Comparison of ENCODE assay signal across 15 cellular contexts in genomic region chr10:73039635-73040034, GRCh38. TPM values are rescaled to one million over a fixed set of nuclear protein-coding genes. Genes with fewer than 3 reads are reported as not detected.
DNase-seq lines count a peak whose midpoint lies in the region; ATAC-seq and TF ChIP-seq lines count a peak whose summit lies in the region.
"Had no signal": no experiment of that assay in that cellular context is flagged by ENCODE, and none has a peak within 500 bp of the region (broad histone marks: within the 10 kb centered on the region; RNA-seq: fewer than 3 reads in every experiment).

No MANE protein-coding gene starts in this region.

- no peak for TF ChIP-seq POLR2A in body of pancreas (IDR thresholded peaks at IDR 0.05)

- ATAC-seq in Right ventricle myocardium inferior (peak; percentile 79), body of pancreas (peak; percentile 33), aorta (ENCODE audit: low FRiP score) (peak; percentile 63)
- ATAC-seq: lower lobe of right lung had no signal

- H3K9me3 ChIP-seq in body of pancreas (no peaks in the 10 kb centered on the region), right atrium auricular region (no peaks in the 10 kb centered on the region), aorta (ENCODE audit: control insufficient read depth, low read length) (no peaks in the 10 kb centered on the region)
- H3K9me3 ChIP-seq: lower lobe of right lung, upper lobe of left lung had no signal

- H3K27ac ChIP-seq in body of pancreas (no peak overlapping the region), right atrium auricular region (peak overlapping the region; percentile 59 to 68), aorta (ENCODE audit: low read depth in 1 of 2, low read length in 2 of 2) (no peak overlapping the region)
- H3K27ac ChIP-seq: upper lobe of left lung had no signal

- H3K27me3 ChIP-seq in body of pancreas, result no peaks in the 10 kb centered on the region
- no peaks in the 10 kb centered on the region for H3K27me3 ChIP-seq in right atrium auricular region
- no peaks in the 10 kb centered on the region for H3K27me3 ChIP-seq in aorta (ENCODE audit: control insufficient read depth in 1 of 2, insufficient read depth in 2 of 2, low read length in 1 of 2)
- H3K27me3 ChIP-seq: upper lobe of left lung had no signal

- TF ChIP-seq CTCF in body of pancreas (IDR thresholded peaks at IDR 0.05) (no peak), right atrium auricular region (IDR thresholded peaks at IDR 0.05) (no peak)

- 79 to 85% methylated on average over 3 of the region's 3 CpGs for WGBS in body of pancreas, 2 donors
- WGBS in aorta, 2 donors, result 52 to 58% methylated on average over 3 of the region's 3 CpGs

- intact Hi-C loops in Right ventricle myocardium inferior (cut with DNase I), result no loop called here
- intact Hi-C loops in cardiac septum (cut with DNase I), result no loop called here
- intact Hi-C loops in body of pancreas (cut with DNase I), result no loop called here
- intact Hi-C loops in aorta (cut with DNase I), result no loop called here

- H3K36me3 ChIP-seq in body of pancreas (replicated peaks in 1 of 2; ENCODE audit: insufficient read depth in 1 of 2, low read depth in 2 of 2), result peaks cover 0 to 4% of the 10 kb centered on the region in 2 donors
- H3K36me3 ChIP-seq in right atrium auricular region, result peaks cover 27% of the 10 kb centered on the region
- no peaks in the 10 kb centered on the region for H3K36me3 ChIP-seq in aorta (ENCODE audit: control insufficient read depth in 1 of 2, insufficient read depth in 2 of 2, low read length in 1 of 2)

- H3K4me3 ChIP-seq in body of pancreas (no peak overlapping the region), right atrium auricular region (no peak overlapping the region), aorta (ENCODE audit: low read length in 2 of 2) (no peak overlapping the region)
- H3K4me3 ChIP-seq: lower lobe of right lung, upper lobe of left lung had no signal

- DNase-seq in Right ventricle myocardium inferior (ENCODE audit: missing footprints) (peak; percentile 27), cardiac septum (ENCODE audit: low spot score) (no peak), body of pancreas (no peak), right atrium auricular region (ENCODE audit: low spot score) (no peak), aorta (no peak), HPDE6-E6E7 (ENCODE audit: extremely low spot score) (no peak)
- DNase-seq in stimulated activated naive CD4-positive, alpha-beta T cell (lab: John Stamatoyannopoulos, UW), result no peak
- DNase-seq in stimulated activated CD8-positive, alpha-beta memory T cell treated with anti-CD3 and anti-CD28 coated beads, Interleukin-4, amount 100 ng/mL, for 48 hours, result no peak
- DNase-seq: 8988T; activated naive CD8-positive, alpha-beta T cell treated with anti-CD3 and anti-CD28 coated beads, Interleukin-2, amount 10 ng/mL, durations not matched to agents 7 days and 5 days; hippocampal formation; lower lobe of right lung; NCI-H2171 treated with DMSO at 0.1 percent for 48 hours; stimulated activated CD4-positive, alpha-beta T cell treated with anti-CD3 and anti-CD28 coated beads, Interleukin-12 subunit alpha, Interleukin-12 subunit beta, amount 100 ng/mL, for 4 hours had no signal

- H3K4me1 ChIP-seq in body of pancreas (peaks cover 4% of the 10 kb centered on the region), right atrium auricular region (peaks cover 0 to 3% of the 10 kb centered on the region in 2 donors), aorta (ENCODE audit: control insufficient read depth in 1 of 2, insufficient read depth in 2 of 2, low read length in 2 of 2) (no peaks in the 10 kb centered on the region)

RNA-seq across cellular contexts. Expression of gene P4HA1, which starts 57.0 kb away (rescaled TPM):
- total RNA-seq in Right ventricle myocardium inferior (77.0 TPM), cardiac septum (54.8 TPM), body of pancreas (10 to 100 TPM; 11.9 to 21.5 TPM), right atrium auricular region (10 to 100 TPM; 29.5 to 45.4 TPM), aorta (10 to 100 TPM; 43.5 to 72.5 TPM)
- polyA plus RNA-seq in aorta, result 10 to 100 TPM; 10.6 to 13.8 TPM

Comparison
In these comparisons a context has a peak if more than half of its experiments do, and no peak if none do; other contexts are left out.
1. H3K27ac ChIP-seq: peak in right atrium auricular region (2 of 2); none in body of pancreas (0 of 4) and aorta (0 of 2).
2. Peak in every context shown above with its lines, with median percentiles within 50 percentile points of each other: ATAC-seq.